ENCODE assay signal across 11 cellular contexts in the genomic region with DNA sequence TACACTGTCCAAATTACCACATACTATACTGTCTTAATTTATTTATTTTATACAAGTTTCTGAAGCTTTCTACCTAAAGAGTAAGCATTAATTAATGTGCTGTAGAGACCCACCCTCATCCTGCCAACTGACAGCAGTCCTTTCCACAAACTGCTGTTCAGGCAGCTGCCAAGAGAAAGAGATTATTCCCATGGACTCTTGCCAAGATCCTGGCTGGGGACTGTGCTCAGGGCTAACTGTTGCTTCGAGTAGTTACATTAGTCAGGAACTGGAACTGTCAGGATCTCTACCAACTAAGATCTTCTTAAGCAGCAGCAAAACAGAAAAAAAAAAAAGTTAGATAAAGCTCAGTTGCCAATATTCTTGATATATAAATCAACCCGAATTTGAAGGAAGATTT.
A peak's percentile ranks its signal among the peaks of the same experiment; 100 is the strongest.
DNase-seq lines count a peak whose midpoint lies in the region; ATAC-seq and TF ChIP-seq lines count a peak whose summit lies in the region.
"Had no signal": no experiment of that assay in that cellular context is flagged by ENCODE, and none has a peak within 500 bp of the region (broad histone marks: within the 10 kb centered on the region; RNA-seq: fewer than 3 reads in every experiment).

No MANE protein-coding gene starts in this region.

- H3K27me3 Mint-ChIP-seq in nephron (ENCODE audit: low read depth) = peaks cover 6% of the 10 kb centered on the region
- no peaks in the 10 kb centered on the region for H3K27me3 Mint-ChIP-seq in stimulated activated memory B cell treated with anti-CD40 and anti-IgM and Interleukin-4, amounts not matched to agents 10 μg/mL and 1 μg/mL and 100 μg/mL, for 72 hours

- H3K27ac ChIP-seq in mammary epithelial cell (ENCODE audit: insufficient read depth, low read depth, low read length) (no peak overlapping the region), neuronal stem cell (replicated peaks; ENCODE audit: low read length) (no peak overlapping the region)

- in situ Hi-C loops in mammary epithelial cell (cut with MboI; ENCODE audit: low sequenced_read_pairs in 2 of 2) = no loop called here

- H2BK5ac ChIP-seq in neuronal stem cell (ENCODE audit: low read length) = no peak overlapping the region

- no peak overlapping the region for H2AK5ac ChIP-seq in neuronal stem cell (ENCODE audit: low read depth, low read length)

- H3K4me1 Mint-ChIP-seq in nephron = peaks cover 53% of the 10 kb centered on the region
- no peaks in the 10 kb centered on the region for H3K4me1 Mint-ChIP-seq in stimulated activated memory B cell treated with anti-CD40 and anti-IgM and Interleukin-4, amounts not matched to agents 10 μg/mL and 1 μg/mL and 100 μg/mL, for 72 hours
- H3K4me1 Mint-ChIP-seq: naive B cell had no signal

- no peak overlapping the region for H4K8ac ChIP-seq in neuronal stem cell (ENCODE audit: low read depth, low read length)

- H3K27me3 ChIP-seq in mammary epithelial cell (ENCODE audit: insufficient read depth, low read length) (no peaks in the 10 kb centered on the region), neuronal stem cell (ENCODE audit: control insufficient read depth in 3 of 3, insufficient read depth in 3 of 3, low read depth in 1 of 3, low read length in 3 of 3) (no peaks in the 10 kb centered on the region)

- H3K4me3 ChIP-seq in mammary epithelial cell (replicated peaks in 1 of 3; ENCODE audit: insufficient read depth in 1 of 3, low read depth in 2 of 3, low read length in 3 of 3) = no peak overlapping the region
- no peak overlapping the region for H3K4me3 ChIP-seq in neuronal stem cell (ENCODE audit: low read length in 2 of 2)

- H3K36me3 ChIP-seq in mammary epithelial cell (ENCODE audit: insufficient read depth, low read length) (no peaks in the 10 kb centered on the region), neuronal stem cell (replicated peaks in 1 of 2; ENCODE audit: control insufficient read depth in 2 of 2, insufficient read depth in 2 of 2, low read length in 2 of 2) (no peaks in the 10 kb centered on the region)

- CTCF ChIA-PET in mammary epithelial cell (lab: Charles Lee; ENCODE audit: low non-redundant PET) = no interaction called here

- H3K4me1 ChIP-seq in mammary epithelial cell (ENCODE audit: insufficient read depth, low read length) = no peaks in the 10 kb centered on the region
- H3K4me1 ChIP-seq in neuronal stem cell (ENCODE audit: control insufficient read depth in 2 of 2, insufficient read depth in 1 of 2, low read depth in 1 of 2, low read length in 2 of 2) = peaks cover 0 to 5% of the 10 kb centered on the region in 2 donors

- H3K36me3 Mint-ChIP-seq in nephron (ENCODE audit: low read depth) = no peaks in the 10 kb centered on the region
- H3K36me3 Mint-ChIP-seq in stimulated activated memory B cell treated with anti-CD40 and anti-IgM and Interleukin-4, amounts not matched to agents 10 μg/mL and 1 μg/mL and 100 μg/mL, for 72 hours = no peaks in the 10 kb centered on the region
- H3K36me3 Mint-ChIP-seq: naive B cell had no signal

- no peaks in the 10 kb centered on the region for H3K9me3 Mint-ChIP-seq in nephron
- no peaks in the 10 kb centered on the region for H3K9me3 Mint-ChIP-seq in stimulated activated memory B cell treated with anti-CD40 and anti-IgM and Interleukin-4, amounts not matched to agents 10 μg/mL and 1 μg/mL and 100 μg/mL, for 72 hours
- H3K9me3 Mint-ChIP-seq: activated naive CD4-positive, alpha-beta T cell treated with anti-CD3 and anti-CD28 coated beads for 36 hours had no signal

- H2BK12ac ChIP-seq in neuronal stem cell (ENCODE audit: low read length) = no peak overlapping the region

- peak overlapping the region; percentile 26 to 68 (median 41) for H3K27ac Mint-ChIP-seq in nephron
- H3K27ac Mint-ChIP-seq in stimulated activated memory B cell treated with anti-CD40 and anti-IgM and Interleukin-4, amounts not matched to agents 10 μg/mL and 1 μg/mL and 100 μg/mL, for 72 hours = no peak overlapping the region
- H3K27ac Mint-ChIP-seq: activated naive CD4-positive, alpha-beta T cell treated with anti-CD3 and anti-CD28 coated beads for 36 hours; naive B cell had no signal

- H3K4ac ChIP-seq in neuronal stem cell (ENCODE audit: low read length) = no peak overlapping the region

- ATAC-seq in stimulated activated memory B cell treated with anti-CD40 and anti-IgM and Interleukin-4, amounts not matched to agents 10 μg/mL and 1 μg/mL and 100 μg/mL, for 72 hours = no peak
- ATAC-seq in HG03025 (IDR thresholded peaks at IDR 0.05; ENCODE audit: low FRiP score, unreplicated experiment) = no peak

- H3K4me2 ChIP-seq in mammary epithelial cell (ENCODE audit: insufficient read depth, low read depth, low read length) (no peak overlapping the region), neuronal stem cell (ENCODE audit: insufficient read depth, low read length, poor library complexity, severe bottlenecking) (no peak overlapping the region)

- H3K9ac ChIP-seq in mammary epithelial cell (ENCODE audit: insufficient read depth, low read length) (no peak overlapping the region), neuronal stem cell (ENCODE audit: low read depth, low read length, poor library complexity) (no peak overlapping the region)

- BruUV-seq in mammary epithelial cell (replicated peaks; lab: Mats Ljungman, UMichigan) = no TSS peak

- no peak overlapping the region for H3K18ac ChIP-seq in neuronal stem cell (ENCODE audit: low read length)

- intact Hi-C loops in mammary epithelial cell (cut with micrococcal nuclease) = no loop called here

- no peaks in the 10 kb centered on the region for H3K9me3 ChIP-seq in mammary epithelial cell (replicated peaks; ENCODE audit: insufficient read depth, low read length)
- no peaks in the 10 kb centered on the region for H3K9me3 ChIP-seq in neuronal stem cell (replicated peaks in 1 of 2; ENCODE audit: control insufficient read depth in 2 of 2, insufficient read depth in 1 of 2, low read depth in 1 of 2, low read length in 2 of 2)

- dilution Hi-C loops in mammary epithelial cell (cut with HindIII; ENCODE audit: low sequenced_read_pairs) = no loop called here

- TF ChIP-seq CTCF in mammary epithelial cell (conservative IDR thresholded peaks at IDR 0.05 in 1 of 2, IDR thresholded peaks at IDR 0.05 in 1 of 2; ENCODE audit: extremely low read depth in 1 of 2, insufficient read depth in 1 of 2, low read depth in 1 of 2, low read length in 2 of 2) = no peak
- TF ChIP-seq CTCF in nephron (IDR thresholded peaks at IDR 0.05; ENCODE audit: unreplicated experiment in 3 of 3) = no peak

- no peak overlapping the region for H2BK15ac ChIP-seq in neuronal stem cell (ENCODE audit: low read length)

- H3K23ac ChIP-seq in neuronal stem cell (ENCODE audit: low read depth, low read length, poor library complexity) = no peak overlapping the region

- no peak overlapping the region for H4K91ac ChIP-seq in neuronal stem cell (ENCODE audit: low read depth, low read length, poor library complexity)

- no peak overlapping the region for H3K4me3 Mint-ChIP-seq in nephron
- H3K4me3 Mint-ChIP-seq in stimulated activated memory B cell treated with anti-CD40 and anti-IgM and Interleukin-4, amounts not matched to agents 10 μg/mL and 1 μg/mL and 100 μg/mL, for 72 hours = no peak overlapping the region
- H3K4me3 Mint-ChIP-seq: activated naive CD4-positive, alpha-beta T cell treated with anti-CD3 and anti-CD28 coated beads for 36 hours; naive B cell had no signal

- H3K14ac ChIP-seq in neuronal stem cell (ENCODE audit: low read length) = no peak overlapping the region

- no peak overlapping the region for H2BK120ac ChIP-seq in neuronal stem cell (ENCODE audit: low read depth, low read length)

- DNase-seq in DMS79 treated with DMSO at 0.1 percent for 48 hours (lab: John Stamatoyannopoulos, UW) = peak; percentile 46
- DNase-seq in NCI-H2107 (lab: John Stamatoyannopoulos, UW) = peak; percentile 96
- peak; percentile 54 for DNase-seq in mammary epithelial cell
- no peak for DNase-seq in neuronal stem cell (ENCODE audit: low spot score)
- DNase-seq in hippocampal formation (lab: John Stamatoyannopoulos, UW) = no peak
- DNase-seq: activated naive CD4-positive, alpha-beta T cell treated with anti-CD3 and anti-CD28 coated beads for 36 hours; DND-41; naive B cell had no signal

- H3K79me2 ChIP-seq in mammary epithelial cell (ENCODE audit: insufficient read depth, low read length) = no peaks in the 10 kb centered on the region

- 42% methylated on average over 2 of the region's 2 CpGs for WGBS in mammary epithelial cell (ENCODE audit: low coverage, missing lambda C conversion rate)
- WGBS in neuronal stem cell (ENCODE audit: extremely low coverage in 2 of 2, insufficient read length in 2 of 2, insufficient replicate concordance in 1 of 2), 2 donors = no CpG with 5 or more reads among the region's 2 CpGs

- H2AFZ ChIP-seq in mammary epithelial cell (ENCODE audit: low read depth, low read length) (no peak overlapping the region), neuronal stem cell (ENCODE audit: low read length) (no peak overlapping the region)

- H3K79me1 ChIP-seq in neuronal stem cell (ENCODE audit: low read depth, low read length) = no peaks in the 10 kb centered on the region

- no peaks in the 10 kb centered on the region for H4K20me1 ChIP-seq in mammary epithelial cell (ENCODE audit: insufficient read depth, low read length)

Comparison
In these comparisons a context has a peak if more than half of its experiments do, and no peak if none do; other contexts are left out.
1. DNase-seq: peak in DMS79 treated with DMSO at 0.1 percent for 48 hours (single experiment), NCI-H2107 (single experiment) and mammary epithelial cell (single experiment); none in neuronal stem cell (single experiment) and hippocampal formation (0 of 2).